ENCODE assay signal across 9 cellular contexts in genomic region chr12:59780605-59781135, GRCh38.
DNase-seq lines count a peak whose midpoint lies in the region; ATAC-seq and TF ChIP-seq lines count a peak whose summit lies in the region.
"Had no signal": no experiment of that assay in that cellular context is flagged by ENCODE, and none has a peak within 500 bp of the region (broad histone marks: within the 10 kb centered on the region; RNA-seq: fewer than 3 reads in every experiment).

No MANE protein-coding gene starts in this region.

- peak; percentile 62 for TF ChIP-seq CTCF in fibroblast of pulmonary artery (IDR thresholded peaks at IDR 0.05; ENCODE audit: low read length, missing control alignments)
- peak in 1 of 4 experiments; percentile 36 for TF ChIP-seq CTCF in gastroesophageal sphincter (IDR thresholded peaks at IDR 0.05)
- TF ChIP-seq CTCF in omental fat pad (IDR thresholded peaks at IDR 0.05), result no peak

- H3K4me1 ChIP-seq in gastroesophageal sphincter, result no peaks in the 10 kb centered on the region

- 59 to 79% methylated on average over 3 of the region's 3 CpGs for WGBS in gastroesophageal sphincter (ENCODE audit: low coverage in 1 of 2), 2 donors

- TF ChIP-seq EP300 in gastroesophageal sphincter (IDR thresholded peaks at IDR 0.05), result no peak

- H3K27ac Mint-ChIP-seq in stimulated activated naive B cell treated with anti-CD40 and anti-IgM and Interleukin-4, amounts not matched to agents 10 μg/mL and 1 μg/mL and 100 μg/mL, for 72 hours, result no peak overlapping the region

- peak; percentile 14 for DNase-seq in NOMO-1 treated with DMSO at 0.1 percent for 48 hours (lab: John Stamatoyannopoulos, UW; ENCODE audit: unreplicated experiment)
- DNase-seq in NOMO-1 (lab: John Stamatoyannopoulos, UW; ENCODE audit: unreplicated experiment in 2 of 2), result no peak
- DNase-seq in NCI-H82 (lab: John Stamatoyannopoulos, UW), result peak; percentile 57
- peak; percentile 62 for DNase-seq in fibroblast of pulmonary artery (ENCODE audit: low read depth)
- no peak for DNase-seq in stimulated activated naive B cell treated with anti-CD40 and anti-IgM and Interleukin-4, amounts not matched to agents 10 μg/mL and 1 μg/mL and 100 μg/mL, for 72 hours
- DNase-seq in T-helper 9 cell, result no peak
- DNase-seq in omental fat pad (ENCODE audit: low spot score), result no peak

- H3K27ac ChIP-seq in gastroesophageal sphincter, result no peak overlapping the region

- H3K27me3 Mint-ChIP-seq in stimulated activated naive B cell treated with anti-CD40 and anti-IgM and Interleukin-4, amounts not matched to agents 10 μg/mL and 1 μg/mL and 100 μg/mL, for 72 hours, result no peaks in the 10 kb centered on the region
- H3K27me3 Mint-ChIP-seq: CD4-positive, CD25-positive, alpha-beta regulatory T cell had no signal

- H3K27me3 ChIP-seq in gastroesophageal sphincter, result no peaks in the 10 kb centered on the region

- H3K4me3 ChIP-seq in fibroblast of pulmonary artery (replicated peaks; ENCODE audit: low read depth, low read length) (no peak overlapping the region), gastroesophageal sphincter (no peak overlapping the region)

- H3K4me1 Mint-ChIP-seq in stimulated activated naive B cell treated with anti-CD40 and anti-IgM and Interleukin-4, amounts not matched to agents 10 μg/mL and 1 μg/mL and 100 μg/mL, for 72 hours, result peaks cover 0 to 2% of the 10 kb centered on the region in 2 donors

- ATAC-seq in stimulated activated naive B cell treated with anti-CD40 and anti-IgM and Interleukin-4, amounts not matched to agents 10 μg/mL and 1 μg/mL and 100 μg/mL, for 72 hours (replicated peaks), result peak; percentile 33 to 65
- ATAC-seq in gastroesophageal sphincter (no peak), omental fat pad (ENCODE audit: low FRiP score) (no peak)

- no peak for TF ChIP-seq POLR2A in gastroesophageal sphincter (IDR thresholded peaks at IDR 0.05)

- H3K9me3 Mint-ChIP-seq in stimulated activated naive B cell treated with anti-CD40 and anti-IgM and Interleukin-4, amounts not matched to agents 10 μg/mL and 1 μg/mL and 100 μg/mL, for 72 hours, result no peaks in the 10 kb centered on the region

- no peak overlapping the region for H3K4me3 Mint-ChIP-seq in stimulated activated naive B cell treated with anti-CD40 and anti-IgM and Interleukin-4, amounts not matched to agents 10 μg/mL and 1 μg/mL and 100 μg/mL, for 72 hours
- H3K4me3 Mint-ChIP-seq: CD4-positive, CD25-positive, alpha-beta regulatory T cell had no signal

- peaks cover 5 to 14% of the 10 kb centered on the region in 2 donors for H3K36me3 Mint-ChIP-seq in stimulated activated naive B cell treated with anti-CD40 and anti-IgM and Interleukin-4, amounts not matched to agents 10 μg/mL and 1 μg/mL and 100 μg/mL, for 72 hours

- H3K36me3 ChIP-seq in gastroesophageal sphincter, result no peaks in the 10 kb centered on the region

- H3K9me3 ChIP-seq in gastroesophageal sphincter, result no peaks in the 10 kb centered on the region

Comparison
In these comparisons a context has a peak if more than half of its experiments do, and no peak if none do; other contexts are left out.
1. DNase-seq: peak in NOMO-1 treated with DMSO at 0.1 percent for 48 hours (single experiment), NCI-H82 (single experiment) and fibroblast of pulmonary artery (single experiment); none in NOMO-1 (0 of 2), stimulated activated naive B cell treated with anti-CD40 and anti-IgM and Interleukin-4, amounts not matched to agents 10 μg/mL and 1 μg/mL and 100 μg/mL, for 72 hours (single experiment), T-helper 9 cell (single experiment) and omental fat pad (single experiment).
2. ATAC-seq: peak in stimulated activated naive B cell treated with anti-CD40 and anti-IgM and Interleukin-4, amounts not matched to agents 10 μg/mL and 1 μg/mL and 100 μg/mL, for 72 hours (2 of 2); none in gastroesophageal sphincter (single experiment) and omental fat pad (single experiment).